In the genomic region with DNA sequence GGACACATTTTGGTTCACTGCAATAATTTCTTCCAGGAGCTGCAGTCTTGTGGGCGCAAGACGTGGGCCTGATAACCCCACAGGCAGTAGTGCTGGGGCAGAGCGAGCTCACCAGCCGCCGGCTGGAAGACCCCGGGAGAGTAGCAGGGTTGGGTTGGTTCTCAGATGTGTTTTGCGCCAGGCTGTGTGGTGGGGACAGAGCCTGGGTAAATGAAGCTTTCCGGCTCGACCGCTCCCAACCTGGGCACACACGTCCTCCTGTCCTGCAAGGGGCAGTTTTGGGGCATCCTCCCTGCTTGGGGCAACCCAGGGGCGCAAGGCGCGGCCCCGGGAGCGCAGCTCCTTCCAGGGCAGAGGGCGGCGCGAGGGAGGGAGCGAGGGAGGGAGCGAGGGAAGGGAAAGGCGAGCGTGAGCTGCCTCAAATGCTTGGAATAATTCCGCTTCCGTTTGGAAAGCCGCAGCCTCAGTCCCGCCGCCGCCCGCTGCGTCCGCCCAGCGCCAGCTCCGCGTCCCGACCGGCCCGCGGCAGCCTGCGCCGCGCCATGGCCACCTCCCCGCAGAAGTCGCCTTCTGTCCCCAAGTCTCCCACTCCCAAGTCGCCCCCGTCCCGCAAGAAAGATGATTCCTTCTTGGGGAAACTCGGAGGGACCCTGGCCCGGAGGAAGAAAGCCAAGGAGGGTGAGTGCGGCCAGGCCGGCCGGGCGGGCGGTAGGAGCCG, we compare ENCODE assay signal across 9 cellular contexts. TPM values are rescaled to one million over a fixed set of nuclear protein-coding genes. Genes with fewer than 3 reads are reported as not detected.
A peak's percentile ranks its signal among the peaks of the same experiment; 100 is the strongest.
DNase-seq lines count a peak whose midpoint lies in the region; ATAC-seq, FAIRE-seq and TF ChIP-seq lines count a peak whose summit lies in the region.
"Had no signal": no experiment of that assay in that cellular context is flagged by ENCODE, and none has a peak within 500 bp of the region (broad histone marks: within the 10 kb centered on the region; RNA-seq: fewer than 3 reads in every experiment).

A gene with protein sequence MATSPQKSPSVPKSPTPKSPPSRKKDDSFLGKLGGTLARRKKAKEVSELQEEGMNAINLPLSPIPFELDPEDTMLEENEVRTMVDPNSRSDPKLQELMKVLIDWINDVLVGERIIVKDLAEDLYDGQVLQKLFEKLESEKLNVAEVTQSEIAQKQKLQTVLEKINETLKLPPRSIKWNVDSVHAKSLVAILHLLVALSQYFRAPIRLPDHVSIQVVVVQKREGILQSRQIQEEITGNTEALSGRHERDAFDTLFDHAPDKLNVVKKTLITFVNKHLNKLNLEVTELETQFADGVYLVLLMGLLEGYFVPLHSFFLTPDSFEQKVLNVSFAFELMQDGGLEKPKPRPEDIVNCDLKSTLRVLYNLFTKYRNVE (plus strand): TSS at position 466 of the 718 bp plus-strand sequence. CDS start 77 bp downstream, at position 543.

- no peak within 1 kb of the TSS for H2BK120ac ChIP-seq in neuronal stem cell (ENCODE audit: low read depth, low read length)

- peak; percentile 88 to 89 for ATAC-seq in A549
- ATAC-seq in gastroesophageal sphincter: peak; percentile 82
- no peak for ATAC-seq in HG02840 (IDR thresholded peaks at IDR 0.05; ENCODE audit: low FRiP score, unreplicated experiment)

- H3K4me3 Mint-ChIP-seq in activated naive CD8-positive, alpha-beta T cell: peak within 1 kb of the TSS; percentile 79

- H3K36me3 ChIP-seq in gastroesophageal sphincter (peaks cover 0 to 10% of the 10 kb centered on the region in 2 donors), neuronal stem cell (replicated peaks in 1 of 2; ENCODE audit: control insufficient read depth in 2 of 2, insufficient read depth in 2 of 2, low read length in 2 of 2) (no peaks in the 10 kb centered on the region)

- peak within 1 kb of the TSS; percentile 37 for H3K23ac ChIP-seq in neuronal stem cell (ENCODE audit: low read depth, low read length, poor library complexity)

- peak within 1 kb of the TSS; percentile 89 for H3K9ac ChIP-seq in neuronal stem cell (ENCODE audit: low read depth, low read length, poor library complexity)

- H3K9me3 Mint-ChIP-seq in activated naive CD8-positive, alpha-beta T cell (ENCODE audit: low read depth): peaks cover 6% of the 10 kb centered on the region

- peak within 1 kb of the TSS; percentile 59 for H3K14ac ChIP-seq in neuronal stem cell (ENCODE audit: low read length)

- 10% methylated on average over 40 of the region's 55 CpGs for WGBS in A549 (ENCODE audit: missing lambda C conversion rate)
- no CpG with 5 or more reads among the region's 55 CpGs for WGBS in gastroesophageal sphincter (ENCODE audit: low coverage in 1 of 2), 2 donors
- no CpG with 5 or more reads among the region's 55 CpGs for WGBS in neuronal stem cell (ENCODE audit: extremely low coverage in 2 of 2, insufficient read length in 2 of 2, insufficient replicate concordance in 1 of 2), 2 donors

- peak within 1 kb of the TSS; percentile 7 for H2BK5ac ChIP-seq in neuronal stem cell (ENCODE audit: low read length)

- peak within 1 kb of the TSS; percentile 44 for H2AK5ac ChIP-seq in neuronal stem cell (ENCODE audit: low read depth, low read length)

- H3K4me1 Mint-ChIP-seq in activated naive CD8-positive, alpha-beta T cell (ENCODE audit: low read depth): peaks cover 8% of the 10 kb centered on the region

- POLR2A ChIA-PET in A549 (lab: Yijun Ruan, JAX): interaction anchor here (0.6 to 1.5 kb wide), 17 partner anchors 9 to 516 kb away, joined by 3 to 8 read pairs (median 3); no protein-coding TSS in a partner anchor

- TF ChIP-seq POLR2A in A549 (IDR thresholded peaks at IDR 0.05; ENCODE audit: low read length): peak; percentile 60
- TF ChIP-seq POLR2A in gastroesophageal sphincter (IDR thresholded peaks at IDR 0.05): peak; percentile 75 to 81

- H4K8ac ChIP-seq in neuronal stem cell (ENCODE audit: low read depth, low read length): peak within 1 kb of the TSS; percentile 70

- no peak for FAIRE-seq in A549 (lab: Jason Lieb, UNC)
- FAIRE-seq: islet of Langerhans had no signal

- no peaks in the 10 kb centered on the region for H3K27me3 ChIP-seq in gastroesophageal sphincter
- H3K27me3 ChIP-seq in neuronal stem cell (ENCODE audit: control insufficient read depth in 3 of 3, insufficient read depth in 3 of 3, low read depth in 1 of 3, low read length in 3 of 3): peaks cover 0 to 43% (median 0%) of the 10 kb centered on the region in 3 experiments

- peak within 1 kb of the TSS; percentile 97 for H3K18ac ChIP-seq in neuronal stem cell (ENCODE audit: low read length)

- no peak for TF ChIP-seq EP300 in A549 (IDR thresholded peaks at IDR 0.05)
- no peak for TF ChIP-seq EP300 in gastroesophageal sphincter (IDR thresholded peaks at IDR 0.05)

- no peak for TF ChIP-seq RAD21 in A549 (conservative IDR thresholded peaks at IDR 0.05 in 1 of 2, IDR thresholded peaks at IDR 0.05 in 1 of 2)

- peak within 1 kb of the TSS; percentile 91 for H3K4me2 ChIP-seq in A549
- peak within 1 kb of the TSS; percentile 75 for H3K4me2 ChIP-seq in neuronal stem cell (ENCODE audit: insufficient read depth, low read length, poor library complexity, severe bottlenecking)

- DNase-seq in A549 (ENCODE audit: low read depth in 1 of 2, low spot score in 1 of 2): peak; percentile 25 to 78
- peak; percentile 65 for DNase-seq in HK-2 (ENCODE audit: unreplicated experiment)
- DNase-seq in neuronal stem cell (ENCODE audit: low spot score): peak; percentile 80
- no peak for DNase-seq in NK-92 (lab: John Stamatoyannopoulos, UW; ENCODE audit: unreplicated experiment)
- no peak for DNase-seq in NCI-H1048 (lab: John Stamatoyannopoulos, UW)

- H3K4me3 ChIP-seq in A549 (peak within 1 kb of the TSS; percentile 59), gastroesophageal sphincter (peak within 1 kb of the TSS; percentile 45 to 81), neuronal stem cell (ENCODE audit: low read length in 2 of 2) (peak within 1 kb of the TSS; percentile 45 to 90)

- TF ChIP-seq CTCF in A549 (IDR thresholded peaks at IDR 0.05) (no peak), gastroesophageal sphincter (IDR thresholded peaks at IDR 0.05) (peak in 3 of 4 experiments; percentile 32 to 63 (median 57))

- H4K91ac ChIP-seq in neuronal stem cell (ENCODE audit: low read depth, low read length, poor library complexity): no peak within 1 kb of the TSS

- H3K36me3 Mint-ChIP-seq in activated naive CD8-positive, alpha-beta T cell: no peaks in the 10 kb centered on the region

- CTCF ChIA-PET in A549 (lab: Yijun Ruan, JAX): interaction anchor here (0.6 to 1.5 kb wide), 16 partner anchors 10 to 632 kb away, joined by 3 to 8 read pairs (median 4); a partner anchor contains a TSS

- H2BK15ac ChIP-seq in neuronal stem cell (ENCODE audit: low read length): peak within 1 kb of the TSS; percentile 76

- H3K79me1 ChIP-seq in neuronal stem cell (ENCODE audit: low read depth, low read length): no peaks in the 10 kb centered on the region

- no peaks in the 10 kb centered on the region for H3K9me3 ChIP-seq in A549
- no peaks in the 10 kb centered on the region for H3K9me3 ChIP-seq in gastroesophageal sphincter
- peaks cover 0 to 10% of the 10 kb centered on the region in 2 donors for H3K9me3 ChIP-seq in neuronal stem cell (replicated peaks in 1 of 2; ENCODE audit: control insufficient read depth in 2 of 2, insufficient read depth in 1 of 2, low read depth in 1 of 2, low read length in 2 of 2)

- H3K4me1 ChIP-seq in A549 (peaks cover 11% of the 10 kb centered on the region), gastroesophageal sphincter (peaks cover 14 to 67% (median 18%) of the 10 kb centered on the region in 3 donors), neuronal stem cell (ENCODE audit: control insufficient read depth in 2 of 2, insufficient read depth in 1 of 2, low read depth in 1 of 2, low read length in 2 of 2) (peaks cover 0 to 7% of the 10 kb centered on the region in 2 donors)

- H2BK12ac ChIP-seq in neuronal stem cell (ENCODE audit: low read length): no peak within 1 kb of the TSS

- peaks cover 14% of the 10 kb centered on the region for H3K27me3 Mint-ChIP-seq in activated naive CD8-positive, alpha-beta T cell

- peak within 1 kb of the TSS; percentile 84 for H2AFZ ChIP-seq in neuronal stem cell (ENCODE audit: low read length)

- H3K4ac ChIP-seq in neuronal stem cell (ENCODE audit: low read length): no peak within 1 kb of the TSS

- no peak within 1 kb of the TSS for H3K27ac Mint-ChIP-seq in activated naive CD8-positive, alpha-beta T cell

- peak within 1 kb of the TSS; percentile 86 to 96 for H3K27ac ChIP-seq in A549
- H3K27ac ChIP-seq in gastroesophageal sphincter: peak within 1 kb of the TSS; percentile 83 to 99 (median 96)
- peak within 1 kb of the TSS; percentile 94 for H3K27ac ChIP-seq in neuronal stem cell (replicated peaks; ENCODE audit: low read length)

TF ChIP-seq in A549, 52 proteins besides CTCF, POLR2A, EP300 and RAD21 (continues in another document):
- TF ChIP-seq MAZ (IDR thresholded peaks at IDR 0.05; ENCODE audit: borderline replicate concordance, low read depth, low read length) (no peak), JUN (IDR thresholded peaks at IDR 0.05) (peak in 1 of 2 experiments; percentile 83; a peak in 2 of 5 replicates), PHF8 (IDR thresholded peaks at IDR 0.05; ENCODE audit: borderline replicate concordance, low read depth) (peak; percentile 75; the same call in 1 of the 2 replicates)
- TF ChIP-seq, protein P1, sequence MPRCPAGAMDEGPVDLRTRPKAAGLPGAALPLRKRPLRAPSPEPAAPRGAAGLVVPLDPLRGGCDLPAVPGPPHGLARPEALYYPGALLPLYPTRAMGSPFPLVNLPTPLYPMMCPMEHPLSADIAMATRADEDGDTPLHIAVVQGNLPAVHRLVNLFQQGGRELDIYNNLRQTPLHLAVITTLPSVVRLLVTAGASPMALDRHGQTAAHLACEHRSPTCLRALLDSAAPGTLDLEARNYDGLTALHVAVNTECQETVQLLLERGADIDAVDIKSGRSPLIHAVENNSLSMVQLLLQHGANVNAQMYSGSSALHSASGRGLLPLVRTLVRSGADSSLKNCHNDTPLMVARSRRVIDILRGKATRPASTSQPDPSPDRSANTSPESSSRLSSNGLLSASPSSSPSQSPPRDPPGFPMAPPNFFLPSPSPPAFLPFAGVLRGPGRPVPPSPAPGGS (IDR thresholded peaks at IDR 0.05): peak; percentile 76
- TF ChIP-seq, protein P2, sequence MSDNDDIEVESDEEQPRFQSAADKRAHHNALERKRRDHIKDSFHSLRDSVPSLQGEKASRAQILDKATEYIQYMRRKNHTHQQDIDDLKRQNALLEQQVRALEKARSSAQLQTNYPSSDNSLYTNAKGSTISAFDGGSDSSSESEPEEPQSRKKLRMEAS (IDR thresholded peaks at IDR 0.05): peak; percentile 48; the same call in 1 of the 2 replicates

RNA-seq across cellular contexts. Expression of the gene that starts here (rescaled TPM):
- polyA plus RNA-seq in A549 (2011; rRNA removed) (24.8 and 25.5 TPM in 2 replicates), A549 (2017; fragmentation: RNase III; extraction: RNeasy Plus Mini Kit Qiagen cat#74134 plus additional on column Dnase treatment) (26.1 to 29.2 TPM (median 26.9 TPM) in 3 replicates)
- 11.6 and 13.6 TPM in 2 replicates for polyA plus RNA-seq in A549 (2012; cell fraction: cytosol; rRNA removed)
- polyA plus RNA-seq in A549 (2012; cell fraction: nucleus; rRNA removed): 6.9 and 9.4 TPM in 2 replicates
- polyA minus RNA-seq in A549 (2011; rRNA and poly(A)+ RNA removed): 25.5 and 26.8 TPM in 2 replicates
- total RNA-seq in gastroesophageal sphincter: 100 to 1,000 TPM; 167 to 245 (median 240) TPM
- polyA plus RNA-seq in neuronal stem cell (2013, experiment 1 of 2): 15.6 TPM
- 15.7 TPM for polyA plus RNA-seq in neuronal stem cell (2013, experiment 2 of 2)

Comparison
In these comparisons a context has a peak if more than half of its experiments do, and no peak if none do; other contexts are left out.
1. DNase-seq: peak in A549 (2 of 2), HK-2 (single experiment) and neuronal stem cell (single experiment); none in NK-92 (single experiment) and NCI-H1048 (single experiment).
2. Peak in every context shown above with its lines, with median percentiles within 50 percentile points of each other: H3K27ac ChIP-seq and H3K4me3 ChIP-seq.